Comparison of ENCODE assay signal across 7 cellular contexts in the genomic region with DNA sequence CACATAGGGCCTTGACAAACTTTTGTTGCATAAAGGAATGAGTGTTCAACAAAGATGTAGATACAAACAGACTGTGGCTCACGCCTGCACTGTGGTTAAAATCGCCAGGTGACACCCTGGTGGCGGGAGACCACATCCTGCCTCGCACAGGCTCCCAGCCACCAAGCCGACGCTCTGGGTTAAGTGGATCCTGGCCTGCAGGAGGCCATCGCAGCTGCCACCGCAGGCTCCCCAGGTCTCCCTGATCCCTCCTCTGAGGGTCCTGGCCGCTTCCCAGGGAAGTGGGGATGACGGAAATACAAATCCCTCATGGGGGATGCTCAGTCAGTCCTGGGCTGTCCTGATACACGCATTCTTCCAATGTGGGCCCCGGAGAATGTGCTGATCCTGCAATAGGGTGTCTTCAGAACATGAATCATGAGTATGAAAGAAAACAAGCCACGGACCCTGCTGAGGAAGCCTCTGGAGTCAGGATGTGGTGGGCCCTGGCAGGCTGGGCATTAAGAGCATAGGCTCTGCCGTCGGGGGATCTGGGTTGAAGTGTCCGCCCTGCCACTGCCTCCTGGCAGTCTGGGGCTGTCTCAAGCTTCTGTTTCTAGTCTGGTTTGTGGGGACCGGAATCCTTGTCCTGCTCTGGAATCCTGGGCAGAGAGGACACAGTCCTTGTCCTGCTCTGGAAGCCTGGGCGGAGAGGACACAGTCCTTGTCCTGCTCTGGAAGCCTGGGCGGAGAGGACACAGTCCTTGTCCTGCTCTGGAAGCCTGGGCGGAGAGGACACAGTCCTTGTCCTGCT. TPM values are rescaled to one million over a fixed set of nuclear protein-coding genes. Genes with fewer than 3 reads are reported as not detected.
DNase-seq lines count a peak whose midpoint lies in the region; ATAC-seq and TF ChIP-seq lines count a peak whose summit lies in the region.

No MANE protein-coding gene starts in this region.

- H3K9me3 ChIP-seq in mammary epithelial cell (replicated peaks; ENCODE audit: insufficient read depth, low read length) = no peaks in the 10 kb centered on the region

- dilution Hi-C loops in mammary epithelial cell (cut with HindIII; ENCODE audit: low sequenced_read_pairs) = no loop called here

- no peaks in the 10 kb centered on the region for H4K20me1 ChIP-seq in mammary epithelial cell (ENCODE audit: insufficient read depth, low read length)

- H2AFZ ChIP-seq in mammary epithelial cell (ENCODE audit: low read depth, low read length) = no peak overlapping the region

- no TSS peak for BruUV-seq in mammary epithelial cell (replicated peaks; lab: Mats Ljungman, UMichigan)

- intact Hi-C loops in mammary epithelial cell (cut with micrococcal nuclease) = loop anchor here (10.0 kb wide), 1 partner anchor 336 kb away; a partner anchor contains a TSS

- H3K4me3 ChIP-seq in mammary epithelial cell (replicated peaks in 1 of 3; ENCODE audit: insufficient read depth in 1 of 3, low read depth in 2 of 3, low read length in 3 of 3) = no peak overlapping the region

- peak; percentile 52 for DNase-seq in activated CD4-positive, alpha-beta T cell treated with anti-CD3 and anti-CD28 coated beads for 1 hour
- peak; percentile 49 for DNase-seq in effector CD4-positive, alpha-beta T cell
- DNase-seq in stimulated activated CD8-positive, alpha-beta memory T cell treated with anti-CD3 and anti-CD28 coated beads, Interleukin-7, amount 100 ng/mL, for 24 hours (ENCODE audit: low read depth) = peak; percentile 57
- no peak for DNase-seq in amniotic stem cell (lab: John Stamatoyannopoulos, UW)
- no peak for DNase-seq in mammary epithelial cell

- no peak overlapping the region for H3K9ac ChIP-seq in mammary epithelial cell (ENCODE audit: insufficient read depth, low read length)

- CTCF ChIA-PET in mammary epithelial cell (lab: Charles Lee; ENCODE audit: low non-redundant PET) = no interaction called here

- H3K79me2 ChIP-seq in mammary epithelial cell (ENCODE audit: insufficient read depth, low read length) = no peaks in the 10 kb centered on the region

- no peaks in the 10 kb centered on the region for H3K27me3 ChIP-seq in mammary epithelial cell (ENCODE audit: insufficient read depth, low read length)

- in situ Hi-C loops in mammary epithelial cell (cut with MboI; ENCODE audit: low sequenced_read_pairs in 2 of 2) = no loop called here

- no peaks in the 10 kb centered on the region for H3K36me3 ChIP-seq in mammary epithelial cell (ENCODE audit: insufficient read depth, low read length)

- no peak overlapping the region for H3K4me2 ChIP-seq in mammary epithelial cell (ENCODE audit: insufficient read depth, low read depth, low read length)

- 82% methylated on average over 15 of the region's 20 CpGs for WGBS in mammary epithelial cell (ENCODE audit: low coverage, missing lambda C conversion rate)

- peaks cover 4% of the 10 kb centered on the region for H3K4me1 ChIP-seq in mammary epithelial cell (ENCODE audit: insufficient read depth, low read length)

- ATAC-seq in GM19351 (IDR thresholded peaks at IDR 0.05; ENCODE audit: unreplicated experiment) (peak; percentile 98), HG03354 (IDR thresholded peaks at IDR 0.05; ENCODE audit: poor library complexity, severe bottlenecking, unreplicated experiment) (peak; percentile 95)

- H3K27ac ChIP-seq in mammary epithelial cell (ENCODE audit: insufficient read depth, low read depth, low read length) = no peak overlapping the region

- TF ChIP-seq CTCF in mammary epithelial cell (conservative IDR thresholded peaks at IDR 0.05 in 1 of 2, IDR thresholded peaks at IDR 0.05 in 1 of 2; ENCODE audit: extremely low read depth in 1 of 2, insufficient read depth in 1 of 2, low read depth in 1 of 2, low read length in 2 of 2) = no peak

RNA-seq across cellular contexts. Expression of a gene that starts 53.5 kb away (rescaled TPM):
- 1 to 10 TPM; 3.7 to 6.8 TPM for total RNA-seq in mammary epithelial cell
- 1.7 TPM for polyA plus RNA-seq in mammary epithelial cell
- polyA minus RNA-seq in mammary epithelial cell = not detected

Comparison
In these comparisons a context has a peak if more than half of its experiments do, and no peak if none do; other contexts are left out.
1. DNase-seq: peak in activated CD4-positive, alpha-beta T cell treated with anti-CD3 and anti-CD28 coated beads for 1 hour (single experiment), effector CD4-positive, alpha-beta T cell (single experiment) and stimulated activated CD8-positive, alpha-beta memory T cell treated with anti-CD3 and anti-CD28 coated beads, Interleukin-7, amount 100 ng/mL, for 24 hours (single experiment); none in amniotic stem cell (single experiment) and mammary epithelial cell (single experiment).